In genomic region chr19:47769534-47769933, GRCh38 we compare ENCODE assay signal across 14 cellular contexts. TPM values are rescaled to one million over a fixed set of nuclear protein-coding genes. Genes with fewer than 3 reads are reported as not detected.
"Had no signal": no experiment of that assay in that cellular context is flagged by ENCODE, and none has a peak within 500 bp of the region (broad histone marks: within the 10 kb centered on the region; RNA-seq: fewer than 3 reads in every experiment).

No MANE protein-coding gene starts in this region.

- H3K27ac ChIP-seq: KMS-11 had no signal

- H3K9me2 ChIP-seq: SK-N-SH had no signal

- H3K9ac ChIP-seq: KMS-11, SK-N-SH had no signal

- FAIRE-seq: RCC 7860 had no signal

- H3K4me2 ChIP-seq: KMS-11, SK-N-SH had no signal

- ATAC-seq: T-cell had no signal

- H3K9me3 ChIP-seq: SK-N-SH had no signal

- DNase-seq: Kasumi-1, NCI-H2171, NCI-H226, NCI-H446, NCI-H524 treated with DMSO at 0.1 percent for 48 hours, Right ventricle myocardium superior, SK-N-SH, SW 1271, T-cell had no signal

RNA-seq across cellular contexts. Expression of gene TPRX1, which starts 34.8 kb away (rescaled TPM):
- total RNA-seq: HT1080, M059J, Right ventricle myocardium superior, SK-MEL-5, T-cell had no signal
- polyA plus RNA-seq: SK-N-SH had no signal

RNA-seq across cellular contexts. Expression of gene CRX, which starts 52.2 kb away (rescaled TPM):
- total RNA-seq: HT1080, M059J, Right ventricle myocardium superior, SK-MEL-5, T-cell had no signal
- polyA plus RNA-seq: SK-N-SH had no signal
